In genomic region chr1:110433803-110434202, GRCh38 we compare ENCODE assay signal across 8 cellular contexts.
DNase-seq lines count a peak whose midpoint lies in the region; ATAC-seq and TF ChIP-seq lines count a peak whose summit lies in the region.

No MANE protein-coding gene starts in this region.

- no peak overlapping the region for H3K27ac Mint-ChIP-seq in nephron progenitor cell

- no peak for ATAC-seq in GM19023 (IDR thresholded peaks at IDR 0.05; ENCODE audit: unreplicated experiment)
- no peak for ATAC-seq in HG02798 (IDR thresholded peaks at IDR 0.05; ENCODE audit: poor library complexity, unreplicated experiment)
- ATAC-seq in GM21423 (IDR thresholded peaks at IDR 0.05; ENCODE audit: unreplicated experiment), result no peak
- no peak for ATAC-seq in HG03442 (IDR thresholded peaks at IDR 0.05; ENCODE audit: unreplicated experiment)

- TF ChIP-seq CTCF in GM12873 (IDR thresholded peaks at IDR 0.05; ENCODE audit: insufficient read depth, low read depth, low read length, missing control alignments), result peak; percentile 24
- TF ChIP-seq CTCF in nephron progenitor cell (IDR thresholded peaks at IDR 0.05), result no peak

- peaks cover 19% of the 10 kb centered on the region for H3K27me3 Mint-ChIP-seq in nephron progenitor cell (ENCODE audit: low read depth, poor library complexity)

- H3K4me1 Mint-ChIP-seq in nephron progenitor cell, result peaks cover 75% of the 10 kb centered on the region

- no peak overlapping the region for H3K4me3 Mint-ChIP-seq in nephron progenitor cell

- H3K9me3 Mint-ChIP-seq in nephron progenitor cell, result no peaks in the 10 kb centered on the region

- peak; percentile 46 for DNase-seq in NCI-H146 (lab: John Stamatoyannopoulos, UW)
- peak; percentile 65 for DNase-seq in ecto neural progenitor cell (ENCODE audit: low spot score)
- DNase-seq in nephron progenitor cell, result peak; percentile 44

- H3K36me3 Mint-ChIP-seq in nephron progenitor cell (ENCODE audit: low read depth), result no peaks in the 10 kb centered on the region
